ENCODE assay signal across 1 cellular context in the genomic region with DNA sequence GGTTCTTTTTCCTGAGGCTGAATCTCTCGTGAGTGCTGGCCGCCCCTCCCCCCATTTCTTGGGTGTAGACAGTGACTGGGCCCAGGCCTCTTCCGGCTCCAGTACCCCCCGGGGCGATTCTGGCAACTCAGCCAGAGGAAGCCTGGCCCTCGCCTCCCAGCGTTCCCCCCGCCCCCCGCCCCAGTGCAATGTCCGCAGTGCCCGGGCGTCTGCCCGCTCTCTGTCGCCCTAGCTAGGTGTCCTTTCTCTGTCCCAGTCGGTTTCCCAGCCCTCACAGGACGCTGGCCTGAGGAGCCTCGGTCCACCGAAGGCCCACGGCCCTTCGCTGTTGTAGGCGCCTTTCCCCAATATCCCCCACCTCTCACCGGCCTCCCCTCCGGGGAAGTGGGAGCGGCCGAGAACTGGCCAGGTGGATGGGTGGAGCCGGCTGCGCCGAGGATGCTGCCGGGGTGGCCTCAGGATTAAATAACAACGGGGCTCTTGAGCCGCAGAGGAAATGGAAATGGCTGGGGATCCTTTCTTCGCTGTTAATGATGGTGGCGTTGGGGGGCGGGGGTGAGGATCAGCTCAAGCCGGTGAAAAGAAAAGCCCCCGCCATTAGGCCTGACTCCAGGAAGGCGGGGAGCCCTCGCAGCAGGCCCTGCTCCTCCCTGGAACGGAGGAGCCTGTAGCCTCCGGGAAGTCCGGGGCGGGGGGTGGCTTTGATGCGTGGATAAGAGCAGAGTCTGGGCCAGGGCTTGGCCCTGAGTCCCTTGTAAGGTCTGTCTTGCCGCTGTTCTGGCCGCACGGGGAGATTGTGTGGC.
A peak's percentile ranks its signal among the peaks of the same experiment; 100 is the strongest.
TF ChIP-seq lines count a peak whose summit lies in the region.

No MANE protein-coding gene starts in this region.

TF ChIP-seq in HepG2, 621 proteins besides CTCF, POLR2A, EP300 and RAD21 (continued from another document and continues in another):
- TF ChIP-seq, protein P1, sequence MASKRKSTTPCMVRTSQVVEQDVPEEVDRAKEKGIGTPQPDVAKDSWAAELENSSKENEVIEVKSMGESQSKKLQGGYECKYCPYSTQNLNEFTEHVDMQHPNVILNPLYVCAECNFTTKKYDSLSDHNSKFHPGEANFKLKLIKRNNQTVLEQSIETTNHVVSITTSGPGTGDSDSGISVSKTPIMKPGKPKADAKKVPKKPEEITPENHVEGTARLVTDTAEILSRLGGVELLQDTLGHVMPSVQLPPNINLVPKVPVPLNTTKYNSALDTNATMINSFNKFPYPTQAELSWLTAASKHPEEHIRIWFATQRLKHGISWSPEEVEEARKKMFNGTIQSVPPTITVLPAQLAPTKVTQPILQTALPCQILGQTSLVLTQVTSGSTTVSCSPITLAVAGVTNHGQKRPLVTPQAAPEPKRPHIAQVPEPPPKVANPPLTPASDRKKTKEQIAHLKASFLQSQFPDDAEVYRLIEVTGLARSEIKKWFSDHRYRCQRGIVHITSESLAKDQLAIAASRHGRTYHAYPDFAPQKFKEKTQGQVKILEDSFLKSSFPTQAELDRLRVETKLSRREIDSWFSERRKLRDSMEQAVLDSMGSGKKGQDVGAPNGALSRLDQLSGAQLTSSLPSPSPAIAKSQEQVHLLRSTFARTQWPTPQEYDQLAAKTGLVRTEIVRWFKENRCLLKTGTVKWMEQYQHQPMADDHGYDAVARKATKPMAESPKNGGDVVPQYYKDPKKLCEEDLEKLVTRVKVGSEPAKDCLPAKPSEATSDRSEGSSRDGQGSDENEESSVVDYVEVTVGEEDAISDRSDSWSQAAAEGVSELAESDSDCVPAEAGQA (IDR thresholded peaks at IDR 0.05; ENCODE audit: low read depth) = no peak
- TF ChIP-seq, protein P1 (CRISPR knock-in tag; IDR thresholded peaks at IDR 0.05; ENCODE audit: borderline replicate concordance) = 0 out of 2 replicates have a peak, but pooled peaks have one; percentile 9
- TF ChIP-seq, protein P2, sequence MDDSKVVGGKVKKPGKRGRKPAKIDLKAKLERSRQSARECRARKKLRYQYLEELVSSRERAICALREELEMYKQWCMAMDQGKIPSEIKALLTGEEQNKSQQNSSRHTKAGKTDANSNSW (CRISPR knock-in tag; IDR thresholded peaks at IDR 0.05; ENCODE audit: borderline replicate concordance) = no peak
- TF ChIP-seq ZNF770 (CRISPR knock-in tag; IDR thresholded peaks at IDR 0.05) (peak; percentile 12; the same call in 1 of the 2 replicates), ZNF687 (CRISPR knock-in tag; IDR thresholded peaks at IDR 0.05) (peak; percentile 77), ZNF552 (CRISPR knock-in tag; IDR thresholded peaks at IDR 0.05; ENCODE audit: borderline replicate concordance) (no peak), KDM2A (CRISPR knock-in tag; IDR thresholded peaks at IDR 0.05; ENCODE audit: borderline replicate concordance, low read depth) (peak; percentile 30; the same call in 1 of the 2 replicates), ZNF121 (CRISPR knock-in tag; IDR thresholded peaks at IDR 0.05) (no peak), ZNF33A (CRISPR knock-in tag; IDR thresholded peaks at IDR 0.05; ENCODE audit: borderline replicate concordance) (peak; percentile 86; the same call in 1 of the 2 replicates), ZNF83 (CRISPR knock-in tag; IDR thresholded peaks at IDR 0.05; ENCODE audit: borderline replicate concordance) (no peak), ZNF142 (CRISPR knock-in tag; IDR thresholded peaks at IDR 0.05) (0 out of 2 replicates have a peak, but pooled peaks have one; percentile 34), EED (CRISPR knock-in tag; IDR thresholded peaks at IDR 0.05) (peak; percentile 69; the same call in 1 of the 2 replicates), ZBTB8A (CRISPR knock-in tag; IDR thresholded peaks at IDR 0.05; ENCODE audit: borderline replicate concordance, low read depth) (no peak)
- TF ChIP-seq, protein P3, sequence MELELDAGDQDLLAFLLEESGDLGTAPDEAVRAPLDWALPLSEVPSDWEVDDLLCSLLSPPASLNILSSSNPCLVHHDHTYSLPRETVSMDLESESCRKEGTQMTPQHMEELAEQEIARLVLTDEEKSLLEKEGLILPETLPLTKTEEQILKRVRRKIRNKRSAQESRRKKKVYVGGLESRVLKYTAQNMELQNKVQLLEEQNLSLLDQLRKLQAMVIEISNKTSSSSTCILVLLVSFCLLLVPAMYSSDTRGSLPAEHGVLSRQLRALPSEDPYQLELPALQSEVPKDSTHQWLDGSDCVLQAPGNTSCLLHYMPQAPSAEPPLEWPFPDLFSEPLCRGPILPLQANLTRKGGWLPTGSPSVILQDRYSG (CRISPR knock-in tag; IDR thresholded peaks at IDR 0.05) = no peak
- TF ChIP-seq, protein P4, sequence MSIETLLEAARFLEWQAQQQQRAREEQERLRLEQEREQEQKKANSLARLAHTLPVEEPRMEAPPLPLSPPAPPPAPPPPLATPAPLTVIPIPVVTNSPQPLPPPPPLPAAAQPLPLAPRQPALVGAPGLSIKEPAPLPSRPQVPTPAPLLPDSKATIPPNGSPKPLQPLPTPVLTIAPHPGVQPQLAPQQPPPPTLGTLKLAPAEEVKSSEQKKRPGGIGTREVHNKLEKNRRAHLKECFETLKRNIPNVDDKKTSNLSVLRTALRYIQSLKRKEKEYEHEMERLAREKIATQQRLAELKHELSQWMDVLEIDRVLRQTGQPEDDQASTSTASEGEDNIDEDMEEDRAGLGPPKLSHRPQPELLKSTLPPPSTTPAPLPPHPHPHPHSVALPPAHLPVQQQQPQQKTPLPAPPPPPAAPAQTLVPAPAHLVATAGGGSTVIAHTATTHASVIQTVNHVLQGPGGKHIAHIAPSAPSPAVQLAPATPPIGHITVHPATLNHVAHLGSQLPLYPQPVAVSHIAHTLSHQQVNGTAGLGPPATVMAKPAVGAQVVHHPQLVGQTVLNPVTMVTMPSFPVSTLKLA (IDR thresholded peaks at IDR 0.05) = no peak
- TF ChIP-seq, protein P5, sequence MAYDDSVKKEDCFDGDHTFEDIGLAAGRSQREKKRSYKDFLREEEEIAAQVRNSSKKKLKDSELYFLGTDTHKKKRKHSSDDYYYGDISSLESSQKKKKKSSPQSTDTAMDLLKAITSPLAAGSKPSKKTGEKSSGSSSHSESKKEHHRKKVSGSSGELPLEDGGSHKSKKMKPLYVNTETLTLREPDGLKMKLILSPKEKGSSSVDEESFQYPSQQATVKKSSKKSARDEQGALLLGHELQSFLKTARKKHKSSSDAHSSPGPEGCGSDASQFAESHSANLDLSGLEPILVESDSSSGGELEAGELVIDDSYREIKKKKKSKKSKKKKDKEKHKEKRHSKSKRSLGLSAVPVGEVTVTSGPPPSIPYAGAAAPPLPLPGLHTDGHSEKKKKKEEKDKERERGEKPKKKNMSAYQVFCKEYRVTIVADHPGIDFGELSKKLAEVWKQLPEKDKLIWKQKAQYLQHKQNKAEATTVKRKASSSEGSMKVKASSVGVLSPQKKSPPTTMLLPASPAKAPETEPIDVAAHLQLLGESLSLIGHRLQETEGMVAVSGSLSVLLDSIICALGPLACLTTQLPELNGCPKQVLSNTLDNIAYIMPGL (CRISPR knock-in tag; IDR thresholded peaks at IDR 0.05; ENCODE audit: borderline replicate concordance in 1 of 2, low read depth in 1 of 2) = peak; percentile 30 to 62; a peak in 1 of 4 replicates
- TF ChIP-seq, protein P6, sequence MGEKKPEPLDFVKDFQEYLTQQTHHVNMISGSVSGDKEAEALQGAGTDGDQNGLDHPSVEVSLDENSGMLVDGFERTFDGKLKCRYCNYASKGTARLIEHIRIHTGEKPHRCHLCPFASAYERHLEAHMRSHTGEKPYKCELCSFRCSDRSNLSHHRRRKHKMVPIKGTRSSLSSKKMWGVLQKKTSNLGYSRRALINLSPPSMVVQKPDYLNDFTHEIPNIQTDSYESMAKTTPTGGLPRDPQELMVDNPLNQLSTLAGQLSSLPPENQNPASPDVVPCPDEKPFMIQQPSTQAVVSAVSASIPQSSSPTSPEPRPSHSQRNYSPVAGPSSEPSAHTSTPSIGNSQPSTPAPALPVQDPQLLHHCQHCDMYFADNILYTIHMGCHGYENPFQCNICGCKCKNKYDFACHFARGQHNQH (CRISPR knock-in tag; IDR thresholded peaks at IDR 0.05) = no peak
